Comparison of ENCODE assay signal across 8 cellular contexts in the genomic region with DNA sequence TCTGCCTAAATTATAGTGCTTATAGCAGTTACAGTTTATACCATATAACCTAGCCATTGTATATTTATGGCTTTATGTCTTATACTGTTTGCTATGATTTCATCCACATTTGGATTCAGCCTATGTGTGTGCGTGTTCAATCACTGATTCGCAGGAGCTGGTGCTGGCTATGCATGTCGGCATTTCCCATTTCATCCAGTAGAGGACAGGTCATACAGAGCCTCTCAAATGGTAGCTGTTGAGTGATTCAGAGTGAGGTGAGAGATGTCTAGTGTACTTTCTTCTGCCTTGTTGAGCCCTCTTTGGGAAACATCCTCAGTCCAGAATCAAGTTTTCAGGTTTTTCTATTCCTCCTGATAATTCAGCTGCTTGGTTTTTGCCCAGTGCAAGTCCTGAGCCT.
DNase-seq lines count a peak whose midpoint lies in the region; TF ChIP-seq lines count a peak whose summit lies in the region.

No MANE protein-coding gene starts in this region.

- no peak overlapping the region for H3K4me3 Mint-ChIP-seq in neural progenitor cell

- H3K4me2 ChIP-seq in OCI-LY1 (ENCODE audit: low read length) (no peak overlapping the region), neural progenitor cell (no peak overlapping the region)

- no peak overlapping the region for H3K27ac Mint-ChIP-seq in neural progenitor cell

- H2AFZ ChIP-seq in OCI-LY1 (ENCODE audit: low read length), result no peak overlapping the region
- H2AFZ ChIP-seq in neural progenitor cell (replicated peaks), result no peak overlapping the region

- H3K9me3 ChIP-seq in OCI-LY1 (ENCODE audit: low read length) (peaks cover 4% of the 10 kb centered on the region; the same call in 1 of the 2 replicates), neural progenitor cell (ENCODE audit: low read depth) (no peaks in the 10 kb centered on the region)

- DNase-seq in epithelial cell of esophagus (ENCODE audit: low read depth) (peak; percentile 67), neural progenitor cell (ENCODE audit: low spot score) (peak; percentile 46), mesenteric fat pad (ENCODE audit: low spot score) (no peak), HT-29 (ENCODE audit: low spot score) (no peak), NCI-H1436 (lab: John Stamatoyannopoulos, UW) (no peak)
- DNase-seq in activated CD4-positive, alpha-beta T cell treated with anti-CD3 and anti-CD28 coated beads for 4 hours, result no peak

- peak; percentile 41; the same call in 2 of the 3 replicates for TF ChIP-seq CTCF in GM12872 (IDR thresholded peaks at IDR 0.05; ENCODE audit: insufficient read depth, low read depth, low read length)
- peak; percentile 33; the same call in 1 of the 2 replicates for TF ChIP-seq CTCF in OCI-LY1 (IDR thresholded peaks at IDR 0.05; ENCODE audit: low read length)
- TF ChIP-seq CTCF in epithelial cell of esophagus (IDR thresholded peaks at IDR 0.05; ENCODE audit: insufficient read depth, low read depth, low read length, missing control alignments), result peak; percentile 58
- peak; percentile 51 for TF ChIP-seq CTCF in neural progenitor cell (IDR thresholded peaks at IDR 0.05)

- H3K4me1 ChIP-seq in OCI-LY1 (ENCODE audit: insufficient read depth, low read length, severe bottlenecking), result no peaks in the 10 kb centered on the region
- H3K4me1 ChIP-seq in neural progenitor cell, result no peaks in the 10 kb centered on the region

- peaks cover 3% of the 10 kb centered on the region for H3K4me1 Mint-ChIP-seq in neural progenitor cell

- H3K9ac ChIP-seq in OCI-LY1 (ENCODE audit: low read length) (no peak overlapping the region), neural progenitor cell (no peak overlapping the region)

- H3K36me3 Mint-ChIP-seq in neural progenitor cell, result no peaks in the 10 kb centered on the region

- no peaks in the 10 kb centered on the region for H3K9me3 Mint-ChIP-seq in neural progenitor cell

- H3K4me3 ChIP-seq in OCI-LY1 (ENCODE audit: low read depth, low read length, poor library complexity, severe bottlenecking) (no peak overlapping the region), epithelial cell of esophagus (ENCODE audit: low read length) (no peak overlapping the region), neural progenitor cell (no peak overlapping the region)

- H4K20me1 ChIP-seq in OCI-LY1 (ENCODE audit: insufficient read depth, low read length) (no peaks in the 10 kb centered on the region), neural progenitor cell (ENCODE audit: low read depth) (no peaks in the 10 kb centered on the region)

- H3K27ac ChIP-seq in OCI-LY1 (ENCODE audit: low read depth, low read length, poor library complexity, severe bottlenecking) (no peak overlapping the region), neural progenitor cell (no peak overlapping the region)

- no peaks in the 10 kb centered on the region for H3K9me2 ChIP-seq in OCI-LY1 (ENCODE audit: low read depth, low read length)

- H3K27me3 Mint-ChIP-seq in neural progenitor cell (ENCODE audit: insufficient read depth, low read depth), result peaks cover 2% of the 10 kb centered on the region

- no peaks in the 10 kb centered on the region; the same call in 1 of the 2 replicates for H3K36me3 ChIP-seq in OCI-LY1 (ENCODE audit: insufficient read depth, low read length)
- no peaks in the 10 kb centered on the region for H3K36me3 ChIP-seq in neural progenitor cell

- H3K27me3 ChIP-seq in OCI-LY1 (ENCODE audit: insufficient read depth, low read length), result no peaks in the 10 kb centered on the region
- no peaks in the 10 kb centered on the region for H3K27me3 ChIP-seq in neural progenitor cell

- H3F3A ChIP-seq in OCI-LY1 (ENCODE audit: insufficient read depth, low read length), result no peaks in the 10 kb centered on the region
- no peaks in the 10 kb centered on the region for H3F3A ChIP-seq in neural progenitor cell (ENCODE audit: low read depth)

- H3K79me2 ChIP-seq in OCI-LY1 (ENCODE audit: insufficient read depth, low read length) (no peaks in the 10 kb centered on the region), neural progenitor cell (ENCODE audit: low read depth) (no peaks in the 10 kb centered on the region)

Comparison
In these comparisons a context has a peak if more than half of its experiments do, and no peak if none do; other contexts are left out.
1. DNase-seq: peak in epithelial cell of esophagus (single experiment) and neural progenitor cell (single experiment); none in mesenteric fat pad (single experiment), activated CD4-positive, alpha-beta T cell treated with anti-CD3 and anti-CD28 coated beads for 4 hours (0 of 2), HT-29 (single experiment) and NCI-H1436 (single experiment).
2. Peak in every context shown above with its lines, with median percentiles within 50 percentile points of each other: CTCF ChIP-seq.